In the genomic region with DNA sequence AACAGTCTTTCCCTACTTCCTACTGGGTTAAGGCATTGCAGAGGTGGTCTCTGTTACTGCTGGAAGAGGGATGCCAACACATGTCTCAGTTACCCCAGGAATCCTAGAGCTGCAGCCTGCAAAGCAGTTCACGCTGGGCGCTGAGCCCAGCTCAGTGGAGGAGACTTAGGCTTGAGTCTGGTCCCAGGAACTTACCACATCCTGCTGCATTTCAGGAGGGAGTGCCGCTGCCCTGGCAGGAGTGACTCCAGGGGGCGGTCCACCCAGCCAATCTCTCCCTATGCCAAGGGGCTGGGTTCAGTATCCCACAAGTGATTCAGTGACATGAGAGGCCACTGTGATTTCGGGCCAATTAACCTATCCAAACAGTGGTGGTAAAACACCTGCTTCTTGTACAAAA, we compare ENCODE assay signal across 1 cellular context.
TF ChIP-seq lines count a peak whose summit lies in the region.

No MANE protein-coding gene starts in this region.

TF ChIP-seq in WTC11, 78 proteins besides CTCF, POLR2A, EP300 and RAD21 (continued from another document):
- TF ChIP-seq ZNF396 (CRISPR knock-in tag; IDR thresholded peaks at IDR 0.05; ENCODE audit: borderline replicate concordance), result no peak
- TF ChIP-seq NR2C2 (CRISPR knock-in tag; IDR thresholded peaks at IDR 0.05), result no peak
- TF ChIP-seq, protein P1, sequence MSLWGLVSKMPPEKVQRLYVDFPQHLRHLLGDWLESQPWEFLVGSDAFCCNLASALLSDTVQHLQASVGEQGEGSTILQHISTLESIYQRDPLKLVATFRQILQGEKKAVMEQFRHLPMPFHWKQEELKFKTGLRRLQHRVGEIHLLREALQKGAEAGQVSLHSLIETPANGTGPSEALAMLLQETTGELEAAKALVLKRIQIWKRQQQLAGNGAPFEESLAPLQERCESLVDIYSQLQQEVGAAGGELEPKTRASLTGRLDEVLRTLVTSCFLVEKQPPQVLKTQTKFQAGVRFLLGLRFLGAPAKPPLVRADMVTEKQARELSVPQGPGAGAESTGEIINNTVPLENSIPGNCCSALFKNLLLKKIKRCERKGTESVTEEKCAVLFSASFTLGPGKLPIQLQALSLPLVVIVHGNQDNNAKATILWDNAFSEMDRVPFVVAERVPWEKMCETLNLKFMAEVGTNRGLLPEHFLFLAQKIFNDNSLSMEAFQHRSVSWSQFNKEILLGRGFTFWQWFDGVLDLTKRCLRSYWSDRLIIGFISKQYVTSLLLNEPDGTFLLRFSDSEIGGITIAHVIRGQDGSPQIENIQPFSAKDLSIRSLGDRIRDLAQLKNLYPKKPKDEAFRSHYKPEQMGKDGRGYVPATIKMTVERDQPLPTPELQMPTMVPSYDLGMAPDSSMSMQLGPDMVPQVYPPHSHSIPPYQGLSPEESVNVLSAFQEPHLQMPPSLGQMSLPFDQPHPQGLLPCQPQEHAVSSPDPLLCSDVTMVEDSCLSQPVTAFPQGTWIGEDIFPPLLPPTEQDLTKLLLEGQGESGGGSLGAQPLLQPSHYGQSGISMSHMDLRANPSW (CRISPR knock-in tag; conservative IDR thresholded peaks at IDR 0.05; ENCODE audit: low read depth), result no peak
- TF ChIP-seq, protein P2, sequence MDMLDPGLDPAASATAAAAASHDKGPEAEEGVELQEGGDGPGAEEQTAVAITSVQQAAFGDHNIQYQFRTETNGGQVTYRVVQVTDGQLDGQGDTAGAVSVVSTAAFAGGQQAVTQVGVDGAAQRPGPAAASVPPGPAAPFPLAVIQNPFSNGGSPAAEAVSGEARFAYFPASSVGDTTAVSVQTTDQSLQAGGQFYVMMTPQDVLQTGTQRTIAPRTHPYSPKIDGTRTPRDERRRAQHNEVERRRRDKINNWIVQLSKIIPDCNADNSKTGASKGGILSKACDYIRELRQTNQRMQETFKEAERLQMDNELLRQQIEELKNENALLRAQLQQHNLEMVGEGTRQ (CRISPR knock-in tag; IDR thresholded peaks at IDR 0.05), result no peak
- TF ChIP-seq ESRRA (CRISPR knock-in tag; IDR thresholded peaks at IDR 0.05; ENCODE audit: borderline replicate concordance), result no peak
- TF ChIP-seq, protein P3, sequence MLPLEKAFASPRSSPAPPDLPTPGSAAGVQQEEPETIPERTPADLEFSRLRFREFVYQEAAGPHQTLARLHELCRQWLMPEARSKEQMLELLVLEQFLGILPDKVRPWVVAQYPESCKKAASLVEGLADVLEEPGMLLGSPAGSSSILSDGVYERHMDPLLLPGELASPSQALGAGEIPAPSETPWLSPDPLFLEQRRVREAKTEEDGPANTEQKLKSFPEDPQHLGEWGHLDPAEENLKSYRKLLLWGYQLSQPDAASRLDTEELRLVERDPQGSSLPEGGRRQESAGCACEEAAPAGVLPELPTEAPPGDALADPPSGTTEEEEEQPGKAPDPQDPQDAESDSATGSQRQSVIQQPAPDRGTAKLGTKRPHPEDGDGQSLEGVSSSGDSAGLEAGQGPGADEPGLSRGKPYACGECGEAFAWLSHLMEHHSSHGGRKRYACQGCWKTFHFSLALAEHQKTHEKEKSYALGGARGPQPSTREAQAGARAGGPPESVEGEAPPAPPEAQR (CRISPR knock-in tag; IDR thresholded peaks at IDR 0.05), result no peak
- TF ChIP-seq, protein P4, sequence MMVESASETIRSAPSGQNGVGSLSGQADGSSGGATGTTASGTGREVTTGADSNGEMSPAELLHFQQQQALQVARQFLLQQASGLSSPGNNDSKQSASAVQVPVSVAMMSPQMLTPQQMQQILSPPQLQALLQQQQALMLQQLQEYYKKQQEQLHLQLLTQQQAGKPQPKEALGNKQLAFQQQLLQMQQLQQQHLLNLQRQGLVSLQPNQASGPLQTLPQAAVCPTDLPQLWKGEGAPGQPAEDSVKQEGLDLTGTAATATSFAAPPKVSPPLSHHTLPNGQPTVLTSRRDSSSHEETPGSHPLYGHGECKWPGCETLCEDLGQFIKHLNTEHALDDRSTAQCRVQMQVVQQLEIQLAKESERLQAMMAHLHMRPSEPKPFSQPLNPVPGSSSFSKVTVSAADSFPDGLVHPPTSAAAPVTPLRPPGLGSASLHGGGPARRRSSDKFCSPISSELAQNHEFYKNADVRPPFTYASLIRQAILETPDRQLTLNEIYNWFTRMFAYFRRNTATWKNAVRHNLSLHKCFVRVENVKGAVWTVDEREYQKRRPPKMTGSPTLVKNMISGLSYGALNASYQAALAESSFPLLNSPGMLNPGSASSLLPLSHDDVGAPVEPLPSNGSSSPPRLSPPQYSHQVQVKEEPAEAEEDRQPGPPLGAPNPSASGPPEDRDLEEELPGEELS (CRISPR knock-in tag; IDR thresholded peaks at IDR 0.05), result no peak
- no peak for TF ChIP-seq GRHL2 (CRISPR knock-in tag; IDR thresholded peaks at IDR 0.05; ENCODE audit: insufficient replicate concordance, severe bottlenecking)
- TF ChIP-seq, protein P5, sequence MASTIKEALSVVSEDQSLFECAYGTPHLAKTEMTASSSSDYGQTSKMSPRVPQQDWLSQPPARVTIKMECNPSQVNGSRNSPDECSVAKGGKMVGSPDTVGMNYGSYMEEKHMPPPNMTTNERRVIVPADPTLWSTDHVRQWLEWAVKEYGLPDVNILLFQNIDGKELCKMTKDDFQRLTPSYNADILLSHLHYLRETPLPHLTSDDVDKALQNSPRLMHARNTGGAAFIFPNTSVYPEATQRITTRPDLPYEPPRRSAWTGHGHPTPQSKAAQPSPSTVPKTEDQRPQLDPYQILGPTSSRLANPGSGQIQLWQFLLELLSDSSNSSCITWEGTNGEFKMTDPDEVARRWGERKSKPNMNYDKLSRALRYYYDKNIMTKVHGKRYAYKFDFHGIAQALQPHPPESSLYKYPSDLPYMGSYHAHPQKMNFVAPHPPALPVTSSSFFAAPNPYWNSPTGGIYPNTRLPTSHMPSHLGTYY (CRISPR knock-in tag; IDR thresholded peaks at IDR 0.05), result no peak
- TF ChIP-seq GTF2I (CRISPR knock-in tag; conservative IDR thresholded peaks at IDR 0.05), result no peak
- TF ChIP-seq FOXP1 (CRISPR knock-in tag; IDR thresholded peaks at IDR 0.05; ENCODE audit: borderline replicate concordance), result no peak
- no peak for TF ChIP-seq CBFB (CRISPR knock-in tag; IDR thresholded peaks at IDR 0.05; ENCODE audit: low read depth)
- TF ChIP-seq, protein P6, sequence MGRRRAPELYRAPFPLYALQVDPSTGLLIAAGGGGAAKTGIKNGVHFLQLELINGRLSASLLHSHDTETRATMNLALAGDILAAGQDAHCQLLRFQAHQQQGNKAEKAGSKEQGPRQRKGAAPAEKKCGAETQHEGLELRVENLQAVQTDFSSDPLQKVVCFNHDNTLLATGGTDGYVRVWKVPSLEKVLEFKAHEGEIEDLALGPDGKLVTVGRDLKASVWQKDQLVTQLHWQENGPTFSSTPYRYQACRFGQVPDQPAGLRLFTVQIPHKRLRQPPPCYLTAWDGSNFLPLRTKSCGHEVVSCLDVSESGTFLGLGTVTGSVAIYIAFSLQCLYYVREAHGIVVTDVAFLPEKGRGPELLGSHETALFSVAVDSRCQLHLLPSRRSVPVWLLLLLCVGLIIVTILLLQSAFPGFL (CRISPR knock-in tag; IDR thresholded peaks at IDR 0.05; ENCODE audit: borderline replicate concordance), result no peak
- TF ChIP-seq TCF7 (CRISPR knock-in tag; IDR thresholded peaks at IDR 0.05; ENCODE audit: low read depth), result no peak
- TF ChIP-seq, protein P7, sequence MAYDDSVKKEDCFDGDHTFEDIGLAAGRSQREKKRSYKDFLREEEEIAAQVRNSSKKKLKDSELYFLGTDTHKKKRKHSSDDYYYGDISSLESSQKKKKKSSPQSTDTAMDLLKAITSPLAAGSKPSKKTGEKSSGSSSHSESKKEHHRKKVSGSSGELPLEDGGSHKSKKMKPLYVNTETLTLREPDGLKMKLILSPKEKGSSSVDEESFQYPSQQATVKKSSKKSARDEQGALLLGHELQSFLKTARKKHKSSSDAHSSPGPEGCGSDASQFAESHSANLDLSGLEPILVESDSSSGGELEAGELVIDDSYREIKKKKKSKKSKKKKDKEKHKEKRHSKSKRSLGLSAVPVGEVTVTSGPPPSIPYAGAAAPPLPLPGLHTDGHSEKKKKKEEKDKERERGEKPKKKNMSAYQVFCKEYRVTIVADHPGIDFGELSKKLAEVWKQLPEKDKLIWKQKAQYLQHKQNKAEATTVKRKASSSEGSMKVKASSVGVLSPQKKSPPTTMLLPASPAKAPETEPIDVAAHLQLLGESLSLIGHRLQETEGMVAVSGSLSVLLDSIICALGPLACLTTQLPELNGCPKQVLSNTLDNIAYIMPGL (CRISPR knock-in tag; IDR thresholded peaks at IDR 0.05), result no peak
- TF ChIP-seq, protein P8, sequence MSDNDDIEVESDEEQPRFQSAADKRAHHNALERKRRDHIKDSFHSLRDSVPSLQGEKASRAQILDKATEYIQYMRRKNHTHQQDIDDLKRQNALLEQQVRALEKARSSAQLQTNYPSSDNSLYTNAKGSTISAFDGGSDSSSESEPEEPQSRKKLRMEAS (CRISPR knock-in tag; IDR thresholded peaks at IDR 0.05), result no peak
TF ChIP-seq in WTC11: peak in this region for 0.
